In the genomic region with DNA sequence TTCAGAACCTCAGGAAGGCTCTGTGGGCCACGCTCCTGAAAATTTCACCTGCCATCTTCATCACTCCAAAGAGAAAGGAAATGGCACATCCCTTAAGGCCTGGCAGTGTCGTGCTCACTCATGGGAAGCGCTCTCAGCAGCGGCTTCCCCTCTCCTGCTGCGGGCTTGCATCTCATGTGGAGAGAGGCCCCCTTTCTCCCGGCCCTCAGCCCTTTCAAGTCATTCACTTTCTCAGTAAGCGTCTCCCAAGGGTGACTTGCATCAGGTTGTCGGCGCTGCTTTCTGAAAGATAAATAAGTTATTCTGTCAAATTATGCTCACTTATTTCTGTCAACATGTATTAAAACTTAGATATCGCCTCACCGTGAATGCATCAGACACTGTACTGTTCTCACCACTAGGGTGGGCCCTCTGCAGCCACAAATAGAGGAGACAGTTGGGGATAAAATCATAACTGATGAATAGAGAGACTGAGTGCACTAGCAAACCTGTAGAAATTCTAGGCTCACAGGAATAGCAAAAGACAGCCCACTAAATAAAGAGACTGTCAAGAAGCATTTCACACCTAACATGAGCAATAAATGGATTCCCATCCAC, we compare ENCODE assay signal across 1 cellular context.
TF ChIP-seq lines count a peak whose summit lies in the region.

No MANE protein-coding gene starts in this region.

TF ChIP-seq in GM23338, 12 proteins besides CTCF, POLR2A, EP300 and RAD21 (continued from another document):
- TF ChIP-seq REST (IDR thresholded peaks at IDR 0.05; ENCODE audit: unreplicated experiment) (no peak), ETS1 (IDR thresholded peaks at IDR 0.05) (no peak), ZNF331 (CRISPR knock-in tag; IDR thresholded peaks at IDR 0.05; ENCODE audit: low read depth) (no peak), ZNF114 (CRISPR knock-in tag; IDR thresholded peaks at IDR 0.05) (no peak), JUNB (IDR thresholded peaks at IDR 0.05; ENCODE audit: unreplicated experiment) (no peak), EZH2 (IDR thresholded peaks at IDR 0.05; ENCODE audit: low read depth, unreplicated experiment) (no peak), ZNF462 (CRISPR knock-in tag; IDR thresholded peaks at IDR 0.05) (no peak), STAT1 (IDR thresholded peaks at IDR 0.05; ENCODE audit: unreplicated experiment) (no peak), CREB1 (CRISPR knock-in tag; IDR thresholded peaks at IDR 0.05; ENCODE audit: low read depth) (no peak)
